In the genomic region with DNA sequence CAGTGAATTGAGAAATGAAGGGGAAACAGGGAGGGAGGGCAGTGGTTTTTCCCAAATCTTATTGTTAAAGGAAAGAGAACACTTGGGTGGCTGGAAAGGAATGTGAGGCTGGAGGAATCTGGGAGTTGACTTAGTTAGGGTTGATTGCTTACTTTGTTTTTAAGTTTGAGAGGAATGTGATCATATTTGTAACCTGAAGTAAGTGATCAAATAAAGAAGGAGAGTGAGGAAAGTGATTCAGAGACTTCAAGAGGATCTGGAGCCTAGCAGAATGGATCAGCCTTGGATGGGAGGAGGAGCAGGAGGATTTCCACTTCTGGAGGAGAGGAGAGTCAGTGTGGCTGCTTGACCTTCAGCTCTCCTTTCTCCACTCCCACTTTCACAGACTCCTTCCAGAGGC, we compare ENCODE assay signal across 16 cellular contexts. TPM values are rescaled to one million over a fixed set of nuclear protein-coding genes. Genes with fewer than 3 reads are reported as not detected.
DNase-seq lines count a peak whose midpoint lies in the region; ATAC-seq and TF ChIP-seq lines count a peak whose summit lies in the region.
"Had no signal": no experiment of that assay in that cellular context is flagged by ENCODE, and none has a peak within 500 bp of the region (broad histone marks: within the 10 kb centered on the region; RNA-seq: fewer than 3 reads in every experiment).

No MANE protein-coding gene starts in this region.

- POLR2A ChIA-PET in A673 (lab: Charles Lee; ENCODE audit: low non-redundant PET): no interaction called here
- POLR2A ChIA-PET in CD8-positive, alpha-beta T cell (lab: Charles Lee): interaction anchor here (1.4 kb wide), 1 partner anchor 8 kb away, joined by 3 read pairs; no protein-coding TSS in a partner anchor

- peaks cover 4% of the 10 kb centered on the region for H3K36me3 Mint-ChIP-seq in endodermal cell (ENCODE audit: low read depth)
- peaks cover 4% of the 10 kb centered on the region for H3K36me3 Mint-ChIP-seq in mesothelial cell of epicardium
- H3K36me3 Mint-ChIP-seq in CD8-positive, alpha-beta T cell: no peaks in the 10 kb centered on the region

- H3K4me1 Mint-ChIP-seq in endodermal cell (peaks cover 9% of the 10 kb centered on the region), mesothelial cell of epicardium (peaks cover 9% of the 10 kb centered on the region)
- H3K4me1 Mint-ChIP-seq in CD8-positive, alpha-beta T cell (ENCODE audit: low read depth): no peaks in the 10 kb centered on the region

- H3K27ac Mint-ChIP-seq in endodermal cell: peak overlapping the region; percentile 52
- peak overlapping the region; percentile 55 for H3K27ac Mint-ChIP-seq in mesothelial cell of epicardium
- H3K27ac Mint-ChIP-seq in CD8-positive, alpha-beta T cell: no peak overlapping the region

- no peaks in the 10 kb centered on the region for H3K36me3 ChIP-seq in A673 (ENCODE audit: insufficient read depth, low read length, poor library complexity, severe bottlenecking)
- H3K36me3 ChIP-seq in HUES64 (ENCODE audit: insufficient read depth, low read length): no peaks in the 10 kb centered on the region
- H3K36me3 ChIP-seq in endodermal cell (ENCODE audit: control insufficient read depth, insufficient read depth, low read length): no peaks in the 10 kb centered on the region
- no peaks in the 10 kb centered on the region for H3K36me3 ChIP-seq in CD8-positive, alpha-beta T cell (ENCODE audit: insufficient read depth, low read length)
- H3K36me3 ChIP-seq: cardiac muscle cell, MG63, suprapubic skin had no signal

- H3K27me3 Mint-ChIP-seq in endodermal cell (ENCODE audit: insufficient read depth): peaks cover 3% of the 10 kb centered on the region
- no peaks in the 10 kb centered on the region for H3K27me3 Mint-ChIP-seq in mesothelial cell of epicardium (ENCODE audit: low read depth)
- H3K27me3 Mint-ChIP-seq in CD8-positive, alpha-beta T cell (ENCODE audit: low read depth): no peaks in the 10 kb centered on the region

- no peak overlapping the region for H3K4me3 Mint-ChIP-seq in endodermal cell
- no peak overlapping the region for H3K4me3 Mint-ChIP-seq in mesothelial cell of epicardium
- no peak overlapping the region for H3K4me3 Mint-ChIP-seq in CD8-positive, alpha-beta T cell

- H3K27ac ChIP-seq in A673 (ENCODE audit: low read depth, low read length, poor library complexity, severe bottlenecking) (peak overlapping the region; percentile 35), HUES64 (ENCODE audit: low read depth, low read length) (peak overlapping the region; percentile 20), endodermal cell (ENCODE audit: low read depth, low read length) (no peak overlapping the region)
- H3K27ac ChIP-seq in CD8-positive, alpha-beta T cell (ENCODE audit: low read depth, low read length): no peak overlapping the region
- H3K27ac ChIP-seq: cardiac muscle cell, suprapubic skin had no signal

- no peak for ATAC-seq in HG03460 (IDR thresholded peaks at IDR 0.05; ENCODE audit: unreplicated experiment)
- ATAC-seq in GM21447 (IDR thresholded peaks at IDR 0.05; ENCODE audit: unreplicated experiment): no peak
- no peak for ATAC-seq in CD8-positive, alpha-beta T cell
- no peak for ATAC-seq in left colon

- intact Hi-C loops in A673 (cut with micrococcal nuclease; ENCODE audit: unreplicated experiment): no loop called here
- intact Hi-C loops in CD8-positive, alpha-beta T cell (cut with DNase I, micrococcal nuclease): no loop called here
- intact Hi-C loops in left colon (cut with DNase I, micrococcal nuclease): no loop called here

- H3K4me3 ChIP-seq in A673 (ENCODE audit: low read depth, low read length, poor library complexity, severe bottlenecking) (no peak overlapping the region), HUES64 (ENCODE audit: low read length) (no peak overlapping the region), endodermal cell (ENCODE audit: low read length) (no peak overlapping the region)
- no peak overlapping the region for H3K4me3 ChIP-seq in CD8-positive, alpha-beta T cell (ENCODE audit: low read depth, low read length)
- H3K4me3 ChIP-seq: cardiac muscle cell, MG63, suprapubic skin had no signal

- H3K9me3 Mint-ChIP-seq in endodermal cell (peaks cover 29% of the 10 kb centered on the region), mesothelial cell of epicardium (peaks cover 14% of the 10 kb centered on the region)
- peaks cover 10% of the 10 kb centered on the region for H3K9me3 Mint-ChIP-seq in CD8-positive, alpha-beta T cell

- H3K9me3 ChIP-seq in A673 (ENCODE audit: low read depth, low read length, poor library complexity, severe bottlenecking) (peaks cover 2% of the 10 kb centered on the region), HUES64 (ENCODE audit: insufficient read depth, low read depth, low read length) (peaks cover 5% of the 10 kb centered on the region; the same call in 1 of the 2 replicates), endodermal cell (ENCODE audit: control insufficient read depth, low read length) (peaks cover 16% of the 10 kb centered on the region)
- no peaks in the 10 kb centered on the region for H3K9me3 ChIP-seq in CD8-positive, alpha-beta T cell (ENCODE audit: low read length)
- H3K9me3 ChIP-seq: MG63, suprapubic skin had no signal

- CTCF ChIA-PET in A673 (lab: Charles Lee): no interaction called here
- CTCF ChIA-PET in CD8-positive, alpha-beta T cell (lab: Charles Lee): no interaction called here

- H3K4me1 ChIP-seq in A673 (ENCODE audit: insufficient read depth, low read length, poor library complexity, severe bottlenecking): peaks cover 4% of the 10 kb centered on the region
- H3K4me1 ChIP-seq in HUES64 (ENCODE audit: insufficient read depth, low read length): peaks cover 9% of the 10 kb centered on the region
- H3K4me1 ChIP-seq in endodermal cell (ENCODE audit: control insufficient read depth, insufficient read depth, low read length): peaks cover 4% of the 10 kb centered on the region
- H3K4me1 ChIP-seq in CD8-positive, alpha-beta T cell (ENCODE audit: insufficient read depth, low read length): no peaks in the 10 kb centered on the region

- H3K27me3 ChIP-seq in A673 (replicated peaks; ENCODE audit: insufficient read depth, low read depth, low read length, poor library complexity): no peaks in the 10 kb centered on the region
- no peaks in the 10 kb centered on the region for H3K27me3 ChIP-seq in HUES64 (ENCODE audit: insufficient read depth, low read length)
- H3K27me3 ChIP-seq in endodermal cell (ENCODE audit: control insufficient read depth, insufficient read depth, low read length, poor library complexity, severe bottlenecking): no peaks in the 10 kb centered on the region
- H3K27me3 ChIP-seq in CD8-positive, alpha-beta T cell (ENCODE audit: insufficient read depth, low read length): no peaks in the 10 kb centered on the region
- H3K27me3 ChIP-seq: cardiac muscle cell, MG63, suprapubic skin had no signal

- H3K9ac ChIP-seq in HUES64 (ENCODE audit: low read depth, low read length) (no peak overlapping the region), endodermal cell (ENCODE audit: extremely low read depth, low read length, poor library complexity, severe bottlenecking) (no peak overlapping the region)

- no peak for TF ChIP-seq CTCF in A673 (conservative IDR thresholded peaks at IDR 0.05; ENCODE audit: low read depth, low read length)
- no peak for TF ChIP-seq CTCF in endodermal cell (conservative IDR thresholded peaks at IDR 0.05)
- no peak for TF ChIP-seq CTCF in mesothelial cell of epicardium (IDR thresholded peaks at IDR 0.05; ENCODE audit: unreplicated experiment)
- no peak for TF ChIP-seq CTCF in CD8-positive, alpha-beta T cell (IDR thresholded peaks at IDR 0.05)

- DNase-seq in A673 (ENCODE audit: low spot score) (no peak), endodermal cell (no peak), mesothelial cell of epicardium (ENCODE audit: low spot score in 2 of 2, unreplicated experiment in 2 of 2) (no peak), left colon (no peak)
- DNase-seq in CD8-positive, alpha-beta T cell: no peak
- DNase-seq: 8988T, activated gamma-delta T cell treated with Interleukin-2 at 50 U/mL for 16 hours, head of caudate nucleus, MG63, NCI-H2107, occipital lobe had no signal

- BruUV-seq in A673 (replicated peaks; lab: Mats Ljungman, UMichigan): no TSS peak

RNA-seq across cellular contexts. Expression of a gene that starts 6.0 kb away (rescaled TPM):
- total RNA-seq in A673 (2021) (97.4 and 108 TPM in 2 replicates), endodermal cell (100 to 1,000 TPM; 109 to 182 TPM), mesothelial cell of epicardium (72.9 to 77.4 TPM (median 75.3 TPM) in 3 replicates), left colon (10 to 100 TPM; 31.2 to 32.7 TPM)
- 27.0 TPM for polyA plus RNA-seq in HUES64 (2013, experiment 1 of 2)
- 28.2 TPM for polyA plus RNA-seq in HUES64 (2013, experiment 2 of 2)
- polyA plus RNA-seq in endodermal cell (2013, experiment 1 of 2): 34.5 TPM
- polyA plus RNA-seq in endodermal cell (2013, experiment 2 of 2): 33.8 TPM
- 1 to 10 TPM; 1.3 to 2.1 TPM for total RNA-seq in CD8-positive, alpha-beta T cell

Comparison
In these comparisons a context has a peak if more than half of its experiments do, and no peak if none do; other contexts are left out.
1. H3K27ac ChIP-seq: peak in A673 (single experiment) and HUES64 (single experiment); none in endodermal cell (single experiment) and CD8-positive, alpha-beta T cell (single experiment).
2. RNA of a gene that starts 6.0 kb away (total RNA-seq): 109 to 182 TPM in endodermal cell, 97.4 to 108 TPM in A673, 72.9 to 77.4 TPM in mesothelial cell of epicardium and 31.2 to 32.7 TPM in left colon; 1.3 to 2.1 TPM in CD8-positive, alpha-beta T cell; every median in the first group is over 10 times any median in the second.